ENCODE assay signal across 13 cellular contexts in the genomic region with DNA sequence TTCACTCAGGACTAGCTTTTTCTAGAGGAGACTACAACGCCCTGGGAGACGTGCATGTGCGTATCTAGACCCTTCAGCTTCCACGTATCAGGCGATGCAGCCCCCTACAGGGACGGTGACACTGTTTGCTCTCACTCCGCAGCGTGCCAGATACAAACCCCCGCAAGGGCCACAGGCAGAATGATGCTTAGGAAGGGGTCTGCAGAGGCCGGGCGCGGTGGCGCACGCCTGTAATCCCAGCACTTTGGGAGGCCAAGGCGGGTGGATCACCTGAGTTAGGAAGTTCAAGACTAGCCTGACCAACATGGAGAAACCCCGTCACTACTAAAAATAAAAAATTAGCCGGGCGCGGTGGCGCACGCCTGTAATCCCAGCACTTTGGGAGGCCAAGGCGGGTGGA. TPM values are rescaled to one million over a fixed set of nuclear protein-coding genes. Genes with fewer than 3 reads are reported as not detected.
"Had no signal": no experiment of that assay in that cellular context is flagged by ENCODE, and none has a peak within 500 bp of the region (broad histone marks: within the 10 kb centered on the region; RNA-seq: fewer than 3 reads in every experiment).

No MANE protein-coding gene starts in this region.

RNA-seq across cellular contexts. Expression of gene FOXQ1, which starts 6.7 kb away (rescaled TPM):
- total RNA-seq: activated naive CD4-positive, alpha-beta T cell treated with anti-CD3 and anti-CD28 coated beads for 36 hours; activated naive CD4-positive, alpha-beta T cell treated with anti-CD3 and anti-CD28 coated beads, Interleukin-2, amount 50 U/mL, for 72 hours; activated naive CD8-positive, alpha-beta T cell treated with anti-CD3 and anti-CD28 coated beads for 36 hours; activated naive CD8-positive, alpha-beta T cell treated with anti-CD3 and anti-CD28 coated beads, Interleukin-2, amount 10 ng/mL, durations not matched to agents 7 days and 5 days; activated T-cell treated with anti-CD3 and anti-CD28 coated beads, Interleukin-2, amount 50 U/mL, for 4 hours; activated T-cell treated with anti-CD3 and anti-CD28 coated beads, Interleukin-2, amount 50 U/mL, for 72 hours; activated T-helper 1 cell treated with anti-CD3 and anti-CD28 coated beads, Interleukin-12 subunit alpha, Interleukin-12 subunit beta, Interleukin-2, Interleukin-4 antibody, amounts not matched to agents 30 ng/mL and 10 ng/mL and 1 ng/mL, durations not matched to agents 14 hours and 24 hours and 36 hours; activated T-helper 17 cell treated with anti-CD3 and anti-CD28 coated beads, Interleukin-2, amount 50 U/mL, for 72 hours; activated T-helper 2 cell treated with anti-CD3 and anti-CD28 coated beads, Interferon-gamma antibody, Interleukin-2, Interleukin-4, amounts not matched to agents 10 μg/mL and 5 μg/mL and 100 μg/mL, durations not matched to agents 14 hours and 24 hours and 36 hours; aorta; cardiac muscle cell; cardiac septum; chondrocyte had no signal
- polyA plus RNA-seq: cardiac muscle cell had no signal
